1 cellular context compared by ENCODE assay signal in genomic region chr10:8056378-8056777, GRCh38.
TF ChIP-seq lines count a peak whose summit lies in the region.

No MANE protein-coding gene starts in this region.

TF ChIP-seq in H1, 55 proteins besides CTCF, POLR2A, EP300 and RAD21:
- TF ChIP-seq SIX5 (IDR thresholded peaks at IDR 0.05; ENCODE audit: low read depth, low read length) (no peak), RNF2 (IDR thresholded peaks at IDR 0.05; ENCODE audit: borderline replicate concordance, low read depth, low read length, missing control alignments, poor library complexity, severe bottlenecking) (peak; percentile 8), SUZ12 (IDR thresholded peaks at IDR 0.05; ENCODE audit: low read length) (peak; percentile 25)
